In the genomic region with DNA sequence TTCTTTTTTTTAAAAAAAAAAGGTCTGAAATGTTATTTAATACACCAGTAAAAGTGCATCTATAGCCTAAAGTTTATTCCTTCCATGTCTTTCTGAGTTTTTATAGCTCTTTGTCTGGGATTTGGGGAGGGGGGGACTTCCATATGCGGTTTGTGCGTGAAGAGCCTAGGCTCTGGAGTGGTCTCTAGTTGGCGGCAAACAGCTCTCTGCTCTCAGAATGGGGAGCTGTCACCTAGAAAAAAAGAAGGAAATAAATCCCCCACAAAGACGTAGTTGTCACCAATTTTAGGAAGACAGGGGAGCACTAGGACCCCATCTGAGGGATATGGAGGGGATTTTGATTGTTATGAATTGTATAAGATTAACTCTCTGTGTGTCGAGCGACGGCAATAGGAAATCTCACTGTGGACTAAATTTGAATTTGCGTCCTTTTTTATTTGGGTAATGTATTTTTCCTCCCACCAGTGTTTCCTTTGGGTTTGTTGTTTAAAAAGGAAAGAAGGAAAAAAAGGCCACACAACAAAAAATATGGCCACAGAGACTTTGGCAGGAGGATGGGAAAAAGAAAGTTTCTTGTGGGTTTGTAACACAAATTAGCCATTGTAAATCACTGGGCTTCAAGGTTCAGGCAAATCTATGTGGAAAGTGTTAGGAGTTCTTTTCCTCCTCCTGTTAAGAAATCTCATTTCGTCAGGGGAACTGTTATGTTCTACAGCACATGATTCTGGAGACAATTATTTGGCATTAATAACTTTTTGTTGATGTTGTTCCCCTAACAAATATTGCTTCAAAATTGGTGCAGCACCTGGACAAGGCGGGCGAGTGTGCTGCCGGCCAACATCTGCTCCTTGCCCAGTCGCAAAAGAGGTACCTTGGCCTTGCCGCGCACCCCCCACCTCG, we compare ENCODE assay signal across 27 cellular contexts. TPM values are rescaled to one million over a fixed set of nuclear protein-coding genes. Genes with fewer than 3 reads are reported as not detected.
DNase-seq lines count a peak whose midpoint lies in the region; ATAC-seq and TF ChIP-seq lines count a peak whose summit lies in the region.
"Had no signal": no experiment of that assay in that cellular context is flagged by ENCODE, and none has a peak within 500 bp of the region (broad histone marks: within the 10 kb centered on the region; RNA-seq: fewer than 3 reads in every experiment).

No MANE protein-coding gene starts in this region.

- intact Hi-C loops in heart right ventricle (cut with DNase I), result loop anchor here in 6 of 10 donors (5.0 to 10.0 kb wide), 4 partner anchors 283 to 1657 kb away; no protein-coding TSS in a partner anchor

- H3K9me3 ChIP-seq in ectodermal cell (ENCODE audit: control insufficient read depth, low read length) (no peaks in the 10 kb centered on the region), MM.1S (replicated peaks; ENCODE audit: insufficient read depth, low read length) (no peaks in the 10 kb centered on the region), heart right ventricle (no peaks in the 10 kb centered on the region)
- H3K9me3 ChIP-seq: heart left ventricle, left ventricle myocardium inferior, thoracic aorta had no signal

- H3K27ac ChIP-seq in ectodermal cell (ENCODE audit: insufficient read depth, low read depth, low read length, poor library complexity, severe bottlenecking) (no peak overlapping the region), layer of hippocampus (ENCODE audit: low read depth, low read length) (peak overlapping the region; percentile 80), MM.1S (ENCODE audit: low read length) (no peak overlapping the region), heart right ventricle (no peak overlapping the region)
- H3K27ac ChIP-seq: BLaER1 treated with 17β-estradiol and CSF1 and Interleukin-3, amounts not matched to agents 10 nM and 100 nM; heart left ventricle; left ventricle myocardium inferior; thoracic aorta had no signal

- WGBS in ectodermal cell, 2 experiments, result 5 to 6% methylated on average over 16 of the region's 16 CpGs
- 16 to 22% methylated on average over 16 of the region's 16 CpGs for WGBS in heart right ventricle, 2 donors

- H3K4me1 ChIP-seq in ectodermal cell (ENCODE audit: control insufficient read depth, insufficient read depth, low read length) (peaks cover 23% of the 10 kb centered on the region), MM.1S (ENCODE audit: low read length) (no peaks in the 10 kb centered on the region), heart right ventricle (peaks cover 4 to 29% (median 23%) of the 10 kb centered on the region in 9 donors)

- H2AFZ ChIP-seq in MM.1S (ENCODE audit: low read length), result no peak overlapping the region

- H3K36me3 ChIP-seq in ectodermal cell (ENCODE audit: control insufficient read depth, insufficient read depth, low read length), result no peaks in the 10 kb centered on the region
- no peaks in the 10 kb centered on the region for H3K36me3 ChIP-seq in MM.1S (replicated peaks; ENCODE audit: insufficient read depth, low read length)
- no peaks in the 10 kb centered on the region for H3K36me3 ChIP-seq in heart right ventricle
- H3K36me3 ChIP-seq in H7 (replicated peaks; ENCODE audit: control insufficient read depth, insufficient read depth, low read length), result no peaks in the 10 kb centered on the region
- H3K36me3 ChIP-seq: BLaER1 treated with 17β-estradiol and CSF1 and Interleukin-3, amounts not matched to agents 10 nM and 100 nM; heart left ventricle; left ventricle myocardium inferior; thoracic aorta had no signal

- no peak overlapping the region for H3K9ac ChIP-seq in MM.1S (ENCODE audit: low read length)
- H3K9ac ChIP-seq: BLaER1 treated with 17β-estradiol and CSF1 and Interleukin-3, amounts not matched to agents 10 nM and 100 nM had no signal

- in situ Hi-C loops in ACHN (cut with HindIII; ENCODE audit: low pct_ligation_motif_present, low pct_unique_long_range_greater_than_20kb, low sequenced_read_pairs), result no loop called here

- TF ChIP-seq CTCF in MM.1S (IDR thresholded peaks at IDR 0.05; ENCODE audit: low read length) (no peak), heart right ventricle (IDR thresholded peaks at IDR 0.05) (no peak)

- no peaks in the 10 kb centered on the region for H3F3A ChIP-seq in MM.1S (ENCODE audit: insufficient read depth, low read length)

- H3K9me2 ChIP-seq in MM.1S (replicated peaks; ENCODE audit: insufficient read depth, low read length), result no peaks in the 10 kb centered on the region

- H3K4me3 ChIP-seq in ectodermal cell (ENCODE audit: insufficient read depth, low read depth, low read length) (peak overlapping the region; percentile 21), MM.1S (ENCODE audit: low read length) (no peak overlapping the region), heart right ventricle (no peak overlapping the region), H7 (ENCODE audit: insufficient read depth, low read depth, low read length) (no peak overlapping the region)
- H3K4me3 ChIP-seq: BLaER1 treated with 17β-estradiol and CSF1 and Interleukin-3, amounts not matched to agents 10 nM and 100 nM; left ventricle myocardium inferior; thoracic aorta had no signal

- H3K27me3 ChIP-seq in ectodermal cell (ENCODE audit: control insufficient read depth, insufficient read depth, low read length, poor library complexity, severe bottlenecking) (peaks cover 88% of the 10 kb centered on the region), layer of hippocampus (ENCODE audit: control insufficient read depth, insufficient read depth, low read length) (peaks cover 14% of the 10 kb centered on the region), MM.1S (replicated peaks; ENCODE audit: insufficient read depth, low read length) (0 out of 2 replicates have a peak, but pooled peaks cover under 1% of the 10 kb centered on the region), heart right ventricle (peaks cover 49 to 100% (median 100%) of the 10 kb centered on the region in 7 donors), H7 (ENCODE audit: control insufficient read depth, insufficient read depth, low read length) (peaks cover 96% of the 10 kb centered on the region)

- no peaks in the 10 kb centered on the region for H4K20me1 ChIP-seq in MM.1S (ENCODE audit: insufficient read depth, low read length)

- no peak overlapping the region for H3K4me2 ChIP-seq in MM.1S (ENCODE audit: low read depth, low read length)
- H3K4me2 ChIP-seq: BLaER1 treated with 17β-estradiol and CSF1 and Interleukin-3, amounts not matched to agents 10 nM and 100 nM had no signal

- peak; percentile 37 for DNase-seq in M059J (ENCODE audit: low read depth)
- DNase-seq in pons (ENCODE audit: low spot score), result peak; percentile 59
- no peak for DNase-seq in ACHN
- DNase-seq in MM.1S, result no peak
- DNase-seq in heart right ventricle, result no peak
- no peak for DNase-seq in H7
- DNase-seq: activated CD4-positive, alpha-beta T cell treated with anti-CD3 and anti-CD28 coated beads for 36 hours; activated effector memory CD4-positive, alpha-beta T cell treated with anti-CD3 and anti-CD28 coated beads, Interleukin-2, amount 50 U/mL, for 16 hours; activated T-cell treated with anti-CD3 and anti-CD28 coated beads for 4 hours; DMS79; effector memory CD4-positive, alpha-beta T cell; heart left ventricle; left ventricle myocardium inferior; natural killer cell; NCI-H1436 treated with DMSO at 0.1 percent for 48 hours; NCI-H446 treated with DMSO at 0.1 percent for 48 hours; OCI-M1; stimulated activated CD4-positive, alpha-beta T cell treated with anti-CD3 and anti-CD28 coated beads, Interleukin-15, amount 100 ng/mL, for 24 hours; stimulated activated naive CD4-positive, alpha-beta T cell had no signal

- H3K79me2 ChIP-seq in MM.1S (ENCODE audit: low read length), result no peaks in the 10 kb centered on the region

- no peak for ATAC-seq in heart right ventricle
- ATAC-seq: activated CD4-positive, alpha-beta T cell treated with anti-CD3 and anti-CD28 coated beads for 36 hours; natural killer cell had no signal

RNA-seq across cellular contexts. Expression of a gene that starts 7.5 kb away (rescaled TPM):
- total RNA-seq in M059J (2014; rRNA removed; shearing (Covaris generic)), result 3.3 and 6.2 TPM in 2 replicates
- polyA plus RNA-seq in ectodermal cell (2013, experiment 1 of 4), result 30.1 TPM
- polyA plus RNA-seq in ectodermal cell (2013, experiment 2 of 4), result 34.8 TPM
- polyA plus RNA-seq in ectodermal cell (2013, experiment 3 of 4), result 34.7 TPM
- polyA plus RNA-seq in ectodermal cell (2013, experiment 4 of 4), result 38.9 TPM
- not detected for total RNA-seq in heart right ventricle
- polyA plus RNA-seq in heart right ventricle, result not detected
- 0.03 TPM in 1 of 2 replicates, not detected in the other for total RNA-seq in H7 (2014; rRNA removed; shearing (Covaris generic))
- total RNA-seq: activated CD4-positive, alpha-beta T cell treated with anti-CD3 and anti-CD28 coated beads for 36 hours; fibroblast of villous mesenchyme; heart left ventricle; left ventricle myocardium inferior; natural killer cell; posterior vena cava; T-helper 2 cell treated with Interferon-gamma antibody and Interleukin-4, amounts not matched to agents 100 ng/mL and 5 ng/mL, for 36 hours; thoracic aorta had no signal
- polyA plus RNA-seq: esophagus had no signal

Comparison
In these comparisons a context has a peak if more than half of its experiments do, and no peak if none do; other contexts are left out.
1. DNase-seq: peak in M059J (single experiment) and pons (single experiment); none in ACHN (single experiment), MM.1S (single experiment), heart right ventricle (0 of 2) and H7 (single experiment).